Comparison of ENCODE assay signal across 1 cellular context in the genomic region with DNA sequence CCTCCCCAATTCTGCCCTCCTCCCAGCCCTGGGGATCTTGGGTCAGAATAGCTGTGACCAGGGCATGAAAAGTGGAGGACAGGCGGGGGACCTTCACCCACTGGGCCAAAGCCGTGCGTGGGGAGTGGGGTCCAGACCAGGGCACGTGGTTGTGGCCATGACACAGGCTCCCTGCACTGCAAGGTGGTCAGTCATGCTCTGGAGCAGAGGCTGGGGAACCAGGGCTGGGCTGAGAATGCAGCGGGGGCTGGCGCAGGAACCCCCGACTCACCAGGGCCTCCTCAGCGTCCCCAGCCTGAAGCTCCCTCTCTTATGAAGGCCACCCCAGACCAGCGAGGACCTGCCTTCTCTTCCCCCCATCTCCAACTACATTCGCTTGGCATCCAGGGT.
TF ChIP-seq lines count a peak whose summit lies in the region.

No MANE protein-coding gene starts in this region.

TF ChIP-seq in IMR-90, 13 proteins besides CTCF, POLR2A, EP300 and RAD21:
- TF ChIP-seq, protein P1, sequence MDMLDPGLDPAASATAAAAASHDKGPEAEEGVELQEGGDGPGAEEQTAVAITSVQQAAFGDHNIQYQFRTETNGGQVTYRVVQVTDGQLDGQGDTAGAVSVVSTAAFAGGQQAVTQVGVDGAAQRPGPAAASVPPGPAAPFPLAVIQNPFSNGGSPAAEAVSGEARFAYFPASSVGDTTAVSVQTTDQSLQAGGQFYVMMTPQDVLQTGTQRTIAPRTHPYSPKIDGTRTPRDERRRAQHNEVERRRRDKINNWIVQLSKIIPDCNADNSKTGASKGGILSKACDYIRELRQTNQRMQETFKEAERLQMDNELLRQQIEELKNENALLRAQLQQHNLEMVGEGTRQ (IDR thresholded peaks at IDR 0.05; ENCODE audit: low read depth, low read length) = no peak
- TF ChIP-seq CEBPB (IDR thresholded peaks at IDR 0.05; ENCODE audit: low read depth, low read length) (no peak), SMC3 (IDR thresholded peaks at IDR 0.05; ENCODE audit: low read depth, low read length) (no peak), CHD1 (IDR thresholded peaks at IDR 0.05; ENCODE audit: low read depth, low read length) (no peak), MXI1 (IDR thresholded peaks at IDR 0.05; ENCODE audit: borderline replicate concordance, low read depth, low read length) (no peak), NFE2L2 (IDR thresholded peaks at IDR 0.05; ENCODE audit: low read depth, low read length) (no peak), BHLHE40 (IDR thresholded peaks at IDR 0.05; ENCODE audit: low read depth, low read length) (no peak), MAFK (IDR thresholded peaks at IDR 0.05; ENCODE audit: low read depth, low read length) (no peak)
TF ChIP-seq in IMR-90: peak in this region for 0.
